In the genomic region with DNA sequence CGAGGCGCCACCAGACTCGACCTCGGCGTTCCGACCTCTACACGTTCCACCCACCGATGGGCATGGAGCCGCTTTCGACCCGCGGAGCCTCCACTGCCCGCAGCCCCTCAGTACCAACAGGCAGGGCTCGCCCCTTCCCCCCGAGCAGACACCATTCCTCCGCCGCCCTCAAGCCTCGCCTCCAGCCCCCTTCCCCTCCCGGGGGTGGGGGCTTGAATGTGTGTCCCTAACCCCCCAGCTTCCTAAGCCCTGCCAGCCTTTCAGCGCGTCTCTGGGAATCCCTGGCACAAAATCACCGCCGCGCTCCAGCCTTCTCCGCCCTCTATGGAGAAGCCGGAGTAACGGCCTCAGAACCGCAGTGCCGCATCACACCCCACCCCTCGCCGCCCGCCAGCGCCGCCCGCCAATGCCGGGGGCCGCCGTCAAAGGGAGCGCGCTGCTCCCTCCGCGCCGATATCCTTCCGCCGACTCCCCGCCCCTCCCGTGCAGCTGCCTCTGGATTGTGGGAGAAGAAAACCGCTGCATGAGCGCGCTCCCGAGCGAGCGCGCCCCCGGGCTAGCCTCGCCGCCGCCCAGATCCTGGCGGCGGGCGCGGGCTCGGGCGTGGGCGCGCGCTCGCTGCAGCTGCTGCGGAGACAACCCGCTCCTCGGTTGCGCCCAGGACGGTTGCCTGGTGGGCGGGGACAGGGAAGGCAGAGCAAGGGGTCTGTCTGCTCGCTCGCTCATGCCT, we compare ENCODE assay signal across 8 cellular contexts. TPM values are rescaled to one million over a fixed set of nuclear protein-coding genes. Genes with fewer than 3 reads are reported as not detected.
DNase-seq lines count a peak whose midpoint lies in the region; FAIRE-seq and TF ChIP-seq lines count a peak whose summit lies in the region.

A gene with protein sequence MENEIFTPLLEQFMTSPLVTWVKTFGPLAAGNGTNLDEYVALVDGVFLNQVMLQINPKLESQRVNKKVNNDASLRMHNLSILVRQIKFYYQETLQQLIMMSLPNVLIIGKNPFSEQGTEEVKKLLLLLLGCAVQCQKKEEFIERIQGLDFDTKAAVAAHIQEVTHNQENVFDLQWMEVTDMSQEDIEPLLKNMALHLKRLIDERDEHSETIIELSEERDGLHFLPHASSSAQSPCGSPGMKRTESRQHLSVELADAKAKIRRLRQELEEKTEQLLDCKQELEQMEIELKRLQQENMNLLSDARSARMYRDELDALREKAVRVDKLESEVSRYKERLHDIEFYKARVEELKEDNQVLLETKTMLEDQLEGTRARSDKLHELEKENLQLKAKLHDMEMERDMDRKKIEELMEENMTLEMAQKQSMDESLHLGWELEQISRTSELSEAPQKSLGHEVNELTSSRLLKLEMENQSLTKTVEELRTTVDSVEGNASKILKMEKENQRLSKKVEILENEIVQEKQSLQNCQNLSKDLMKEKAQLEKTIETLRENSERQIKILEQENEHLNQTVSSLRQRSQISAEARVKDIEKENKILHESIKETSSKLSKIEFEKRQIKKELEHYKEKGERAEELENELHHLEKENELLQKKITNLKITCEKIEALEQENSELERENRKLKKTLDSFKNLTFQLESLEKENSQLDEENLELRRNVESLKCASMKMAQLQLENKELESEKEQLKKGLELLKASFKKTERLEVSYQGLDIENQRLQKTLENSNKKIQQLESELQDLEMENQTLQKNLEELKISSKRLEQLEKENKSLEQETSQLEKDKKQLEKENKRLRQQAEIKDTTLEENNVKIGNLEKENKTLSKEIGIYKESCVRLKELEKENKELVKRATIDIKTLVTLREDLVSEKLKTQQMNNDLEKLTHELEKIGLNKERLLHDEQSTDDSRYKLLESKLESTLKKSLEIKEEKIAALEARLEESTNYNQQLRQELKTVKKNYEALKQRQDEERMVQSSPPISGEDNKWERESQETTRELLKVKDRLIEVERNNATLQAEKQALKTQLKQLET (N-terminal part only) (minus strand): TSS at position 343 of the 730 bp plus-strand sequence. CDS start 777 bp downstream, outside the sequence.

- peak within 1 kb of the TSS; percentile 49; the same call in 1 of the 2 replicates for H3K27ac ChIP-seq in H1 (ENCODE audit: low read depth, low read length)
- H3K27ac ChIP-seq in mesenchymal stem cell (ENCODE audit: low read length, poor library complexity, severe bottlenecking) = peak within 1 kb of the TSS; percentile 92

- H3K23ac ChIP-seq in H1 (ENCODE audit: insufficient read length) (no peak within 1 kb of the TSS), mesenchymal stem cell (ENCODE audit: low read length in 2 of 2) (peak within 1 kb of the TSS in 1 of 2 experiments; percentile 77)

- peaks cover 10% of the 10 kb centered on the region for H3K23me2 ChIP-seq in H1 (ENCODE audit: low read depth, low read length)

- no peak within 1 kb of the TSS for H2AK5ac ChIP-seq in H1 (ENCODE audit: low read depth, low read length)
- no peak within 1 kb of the TSS for H2AK5ac ChIP-seq in mesenchymal stem cell (ENCODE audit: low read length, severe bottlenecking)

- peaks cover 0 to 40% of the 10 kb centered on the region in 2 experiments; a peak in 3 of 4 replicates for H3K79me2 ChIP-seq in H1 (ENCODE audit: control insufficient read depth in 1 of 2, insufficient read depth in 2 of 2, low read length in 2 of 2)

- 1% methylated on average over 58 of the region's 76 CpGs; no CpG with 5 or more reads in 1 of the 2 experiments for WGBS in H1 (ENCODE audit: extremely low coverage in 1 of 2, insufficient coverage in 1 of 2, insufficient read length in 1 of 2, insufficient replicate concordance in 2 of 2, low coverage in 1 of 2, low lambda C conversion rate in 2 of 2, missing lambda C conversion rate in 1 of 2), 2 experiments
- under 1% methylated on average over 65 of the region's 76 CpGs for WGBS in mesenchymal stem cell

- H3K9ac ChIP-seq in H1 (replicated peaks in 1 of 4; ENCODE audit: extremely low read depth in 1 of 4, low read depth in 3 of 4, low read length in 3 of 4) (peak within 1 kb of the TSS in 3 of 4 experiments; percentile 68 to 69 (median 68); a peak in 6 of 7 replicates), mesenchymal stem cell (ENCODE audit: low read length) (peak within 1 kb of the TSS; percentile 94)

- H2AFZ ChIP-seq in H1 (ENCODE audit: low read length) (peak within 1 kb of the TSS; percentile 99), mesenchymal stem cell (ENCODE audit: low read depth, low read length) (peak within 1 kb of the TSS; percentile 99)

- FAIRE-seq in H1 (lab: Jason Lieb, UNC) = no peak

- H3K79me1 ChIP-seq in H1 (ENCODE audit: low read depth, low read length) (peaks cover 3% of the 10 kb centered on the region; the same call in 1 of the 2 replicates), mesenchymal stem cell (replicated peaks; ENCODE audit: low read length, poor library complexity, severe bottlenecking) (peaks cover 7% of the 10 kb centered on the region)

- TF ChIP-seq EP300 in H1 (IDR thresholded peaks at IDR 0.05; ENCODE audit: borderline replicate concordance in 1 of 2, low read depth in 2 of 2, low read length in 2 of 2) = peak in 1 of 2 experiments; percentile 83; a peak in 2 of 3 replicates

- peak within 1 kb of the TSS; percentile 64 for H4K91ac ChIP-seq in H1 (replicated peaks; ENCODE audit: insufficient read length, low read length)
- H4K91ac ChIP-seq in mesenchymal stem cell (ENCODE audit: low read length) = peak within 1 kb of the TSS; percentile 48

- no peaks in the 10 kb centered on the region for H3K4me1 ChIP-seq in H1 (replicated peaks in 1 of 4; ENCODE audit: control insufficient read depth in 3 of 4, insufficient read depth in 4 of 4, low read length in 3 of 4)
- no peaks in the 10 kb centered on the region for H3K4me1 ChIP-seq in mesenchymal stem cell (ENCODE audit: control insufficient read depth, insufficient read depth, low read depth, low read length)

- no peak within 1 kb of the TSS for H2BK12ac ChIP-seq in H1 (ENCODE audit: low read depth, low read length)
- H2BK12ac ChIP-seq in mesenchymal stem cell (ENCODE audit: low read length in 2 of 2) = peak within 1 kb of the TSS; percentile 6 to 98

- no peaks in the 10 kb centered on the region for H4K20me1 ChIP-seq in H1 (replicated peaks in 1 of 2; ENCODE audit: control insufficient read depth in 1 of 2, insufficient read depth in 2 of 2, low read length in 2 of 2)

- H3K4me2 ChIP-seq in H1 (ENCODE audit: insufficient read depth in 1 of 2, low read depth in 2 of 2, low read length in 2 of 2) (peak within 1 kb of the TSS; percentile 84 to 99), mesenchymal stem cell (ENCODE audit: low read length, poor library complexity, severe bottlenecking) (peak within 1 kb of the TSS; percentile 96)

- peak within 1 kb of the TSS; percentile 17 for H4K5ac ChIP-seq in H1 (ENCODE audit: insufficient read length, low read depth, low read length)

- H3K14ac ChIP-seq in H1 (ENCODE audit: insufficient read length) (no peak within 1 kb of the TSS), mesenchymal stem cell (ENCODE audit: low read length in 2 of 2) (peak within 1 kb of the TSS in 1 of 2 experiments; percentile 99)

- TF ChIP-seq RAD21 in H1 (IDR thresholded peaks at IDR 0.05 in 1 of 2, conservative IDR thresholded peaks at IDR 0.05 in 1 of 2; ENCODE audit: low read depth in 2 of 2, low read length in 2 of 2) = no peak; a peak in 2 of 4 replicates

- peak within 1 kb of the TSS; percentile 46 for H3K4ac ChIP-seq in H1 (replicated peaks; ENCODE audit: insufficient read length, low read depth, low read length)
- H3K4ac ChIP-seq in mesenchymal stem cell (ENCODE audit: low read depth in 1 of 2, low read length in 2 of 2) = peak within 1 kb of the TSS; percentile 82 to 84

- peak within 1 kb of the TSS; percentile 83 for H3K56ac ChIP-seq in H1 (replicated peaks; ENCODE audit: insufficient read length, low read depth, low read length)

- no peaks in the 10 kb centered on the region; a peak in 1 of 7 replicates for H3K27me3 ChIP-seq in H1 (replicated peaks in 1 of 4; ENCODE audit: control insufficient read depth in 3 of 4, extremely low read depth in 1 of 4, insufficient read depth in 3 of 4, low read length in 3 of 4)
- H3K27me3 ChIP-seq in mesenchymal stem cell (ENCODE audit: control insufficient read depth in 1 of 2, insufficient read depth in 1 of 2, low read length in 2 of 2) = no peaks in the 10 kb centered on the region

- H4K8ac ChIP-seq in H1 (ENCODE audit: extremely low read depth, insufficient read depth, low read length) (peak within 1 kb of the TSS; percentile 90), mesenchymal stem cell (ENCODE audit: low read length) (peak within 1 kb of the TSS; percentile 78)

- H2BK120ac ChIP-seq in H1 (replicated peaks; ENCODE audit: low read depth, low read length) (no peak within 1 kb of the TSS), mesenchymal stem cell (ENCODE audit: low read depth, low read length) (peak within 1 kb of the TSS; percentile 54)

- DNase-seq in COLO829 (ENCODE audit: low spot score) = peak; percentile 81
- DNase-seq in GM20000 (ENCODE audit: low spot score) = peak; percentile 91
- DNase-seq in HT-29 (ENCODE audit: low spot score) = peak; percentile 77
- DNase-seq in NK-92 treated with Interleukin-12 subunit alpha and Interleukin-12 subunit beta, amount 100 ng/mL, for 24 hours (lab: John Stamatoyannopoulos, UW) = peak; percentile 51
- peak; percentile 66 to 73 for DNase-seq in activated CD8-positive, alpha-beta memory T cell treated with anti-CD3 and anti-CD28 coated beads for 4 hours (ENCODE audit: low read depth in 2 of 2)
- peak; percentile 85 to 98 for DNase-seq in H1 (ENCODE audit: low read depth in 1 of 2, low spot score in 2 of 2)
- peak; percentile 98 for DNase-seq in mesenchymal stem cell
- peak; percentile 77 for DNase-seq in stimulated activated CD8-positive, alpha-beta memory T cell treated with anti-CD3 and anti-CD28 coated beads, Interleukin-12 subunit alpha, Interleukin-12 subunit beta, amount 100 ng/mL, for 24 hours (ENCODE audit: extremely low read depth)

- peak; percentile 82 to 90 for TF ChIP-seq POLR2A in H1 (IDR thresholded peaks at IDR 0.05; ENCODE audit: control extremely low read depth in 1 of 2, low read depth in 2 of 2, low read length in 2 of 2)

- H2BK15ac ChIP-seq in H1 (ENCODE audit: low read length) (no peak within 1 kb of the TSS), mesenchymal stem cell (ENCODE audit: low read depth, poor library complexity, severe bottlenecking) (peak within 1 kb of the TSS; percentile 96)

- H2BK20ac ChIP-seq in H1 (ENCODE audit: low read length) = no peak within 1 kb of the TSS

- H3K9me3 ChIP-seq in H1 (ENCODE audit: insufficient read depth in 2 of 2, low read depth in 1 of 2, low read length in 1 of 2) (no peaks in the 10 kb centered on the region), mesenchymal stem cell (ENCODE audit: control insufficient read depth, low read length) (no peaks in the 10 kb centered on the region)

- POLR2A ChIA-PET in H1 (lab: Charles Lee; ENCODE audit: partially characterized antibody) = interaction anchor here (0.6 to 1.8 kb wide), 15 partner anchors 9 to 195 kb away, joined by 3 to 6 read pairs (median 4); a partner anchor contains a TSS

- H2BK5ac ChIP-seq in H1 (ENCODE audit: low read depth, low read length) (peak within 1 kb of the TSS; percentile 69), mesenchymal stem cell (ENCODE audit: low read depth, low read length, poor library complexity, severe bottlenecking) (peak within 1 kb of the TSS; percentile 71)

- H3K4me3 ChIP-seq in H1 (ENCODE audit: extremely low read depth in 1 of 4, insufficient read depth in 2 of 4, low read depth in 3 of 4, low read length in 4 of 4) (peak within 1 kb of the TSS; percentile 79 to 89 (median 81)), mesenchymal stem cell (ENCODE audit: insufficient read depth in 1 of 2, low read depth in 1 of 2, low read length in 2 of 2) (peak within 1 kb of the TSS; percentile 79 to 94)

- TF ChIP-seq CTCF in GM20000 (IDR thresholded peaks at IDR 0.05; ENCODE audit: extremely low read depth, missing control alignments) (no peak), H1 (IDR thresholded peaks at IDR 0.05; ENCODE audit: control extremely low read depth in 1 of 3, insufficient read depth in 1 of 3, low read depth in 1 of 3, low read length in 3 of 3) (peak in 2 of 3 experiments; percentile 3 to 12; a peak in 1 of 4 replicates)

- CTCF ChIA-PET in H1 (lab: Charles Lee; ENCODE audit: partially characterized antibody) = interaction anchor here (0.6 to 1.1 kb wide), 2 partner anchors 12 to 628 kb away, joined by 3 to 4 read pairs; no protein-coding TSS in a partner anchor

- H3K18ac ChIP-seq in H1 (ENCODE audit: extremely low read depth, low read length) (peak within 1 kb of the TSS; percentile 81; the same call in 1 of the 2 replicates), mesenchymal stem cell (ENCODE audit: low read depth in 1 of 2, low read length in 2 of 2) (peak within 1 kb of the TSS; percentile 95 to 98)

- H3K36me3 ChIP-seq in H1 (ENCODE audit: control insufficient read depth in 2 of 4, insufficient read depth in 4 of 4, low read length in 3 of 4) = peaks cover 0 to 3% (median 0%) of the 10 kb centered on the region in 4 experiments; a peak in 2 of 8 replicates
- no peaks in the 10 kb centered on the region for H3K36me3 ChIP-seq in mesenchymal stem cell (ENCODE audit: control insufficient read depth in 1 of 2, insufficient read depth in 2 of 2, low read depth in 1 of 2, low read length in 2 of 2)

RNA-seq across cellular contexts. Expression of the gene that starts here (rescaled TPM):
- 0.25 TPM in 1 of 2 replicates, not detected in the other for total RNA-seq in HT-29 (2014; rRNA removed; shearing (Covaris generic))
- total RNA-seq in H1 (2021; fragmentation: NEBNext Ultra II Directional; extraction: Animal tissue kit (Norgen Biotek cat#: 25700)) = 91.4 and 98.0 TPM in 2 replicates
- 22.9 and 27.0 TPM in 2 replicates for polyA plus RNA-seq in H1 (2011; rRNA removed)
- polyA plus RNA-seq in H1 (2011; cell fraction: cytosol; rRNA removed) = 30.0 TPM
- polyA plus RNA-seq in H1 (2011; cell fraction: nucleus; rRNA removed) = 69.2 TPM
- 49.9 to 68.3 TPM (median 66.1 TPM) in 4 replicates for polyA plus RNA-seq in H1 (2012, experiment 1 of 2)
- 3.2 TPM for polyA plus RNA-seq in H1 (2012, experiment 2 of 2)
- 132 TPM for polyA plus RNA-seq in H1 (2013, experiment 1 of 2)
- 111 TPM for polyA plus RNA-seq in H1 (2013, experiment 2 of 2)
- 145 and 183 TPM in 2 replicates for polyA minus RNA-seq in H1 (2011; rRNA and poly(A)+ RNA removed)
- 49.0 TPM for polyA minus RNA-seq in H1 (2011; cell fraction: cytosol; rRNA and poly(A)+ RNA removed)
- polyA minus RNA-seq in H1 (2011; cell fraction: nucleus; rRNA and poly(A)+ RNA removed) = 349 TPM
- 47.3 TPM for polyA plus RNA-seq in mesenchymal stem cell (2013, experiment 1 of 2)
- 43.5 TPM for polyA plus RNA-seq in mesenchymal stem cell (2013, experiment 2 of 2)

Comparison
In these comparisons a context has a peak if more than half of its experiments do, and no peak if none do; other contexts are left out.
1. Peak in every context shown above with its lines: DNase-seq, H3K4me3 ChIP-seq and H3K27ac ChIP-seq.
2. RNA of the gene that starts here (total RNA-seq): 91.4 to 98.0 TPM in H1; 0.25 TPM in HT-29; every median in the first group is over 10 times any median in the second.
3. Peak in DNase-seq in HT-29; RNA of the gene not detected or under 1 TPM.